ENCODE assay signal across 34 cellular contexts in genomic region chr17:70492368-70492767, GRCh38.
"Had no signal": no experiment of that assay in that cellular context is flagged by ENCODE, and none has a peak within 500 bp of the region (broad histone marks: within the 10 kb centered on the region; RNA-seq: fewer than 3 reads in every experiment).

No MANE protein-coding gene starts in this region.

- H3K36me3 Mint-ChIP-seq: activated CD4-positive, alpha-beta memory T cell treated with anti-CD3 and anti-CD28 coated beads for 36 hours; activated CD8-positive, alpha-beta memory T cell treated with anti-CD3 and anti-CD28 coated beads, Interleukin-2, amount 10 ng/mL, durations not matched to agents 7 days and 5 days; activated naive CD4-positive, alpha-beta T cell treated with anti-CD3 and anti-CD28 coated beads, Interleukin-2, amount 50 U/mL, for 24 hours; activated naive CD8-positive, alpha-beta T cell treated with anti-CD3 and anti-CD28 coated beads for 36 hours; T-cell had no signal

- H3K27ac Mint-ChIP-seq: activated B cell treated with CpG ODN at 0.5 μM for 24 hours; activated CD4-positive, alpha-beta memory T cell treated with anti-CD3 and anti-CD28 coated beads for 36 hours; activated CD8-positive, alpha-beta memory T cell treated with anti-CD3 and anti-CD28 coated beads, Interleukin-2, amount 10 ng/mL, durations not matched to agents 7 days and 5 days; activated CD8-positive, alpha-beta T cell treated with anti-CD3 and anti-CD28 coated beads, Interleukin-2, amount 10 ng/mL, durations not matched to agents 7 days and 5 days; activated naive CD4-positive, alpha-beta T cell treated with anti-CD3 and anti-CD28 coated beads for 36 hours; activated naive CD4-positive, alpha-beta T cell treated with anti-CD3 and anti-CD28 coated beads, Interleukin-2, amount 50 U/mL, for 24 hours; activated naive CD8-positive, alpha-beta T cell treated with anti-CD3 and anti-CD28 coated beads for 36 hours; activated naive CD8-positive, alpha-beta T cell treated with anti-CD3 and anti-CD28 coated beads, Interleukin-2, amount 50 U/mL, for 24 hours; activated T-helper 1 cell treated with anti-CD3 and anti-CD28 coated beads, Interleukin-12 subunit alpha, Interleukin-12 subunit beta, Interleukin-2, Interleukin-4 antibody, amounts not matched to agents 30 ng/mL and 10 ng/mL and 1 ng/mL, durations not matched to agents 14 hours and 24 hours and 36 hours; activated T-helper 2 cell treated with anti-CD3 and anti-CD28 coated beads, Interferon-gamma antibody, Interleukin-2, Interleukin-4, amounts not matched to agents 10 μg/mL and 5 μg/mL and 100 μg/mL, durations not matched to agents 14 hours and 24 hours and 36 hours; T-cell; T-helper 17 cell; T-helper 2 cell treated with Interferon-gamma antibody and Interleukin-4, amounts not matched to agents 5 μg/mL and 100 μg/mL, for 36 hours had no signal

- H3K4me3 ChIP-seq: adrenal gland, body of pancreas, esophagus squamous epithelium, heart left ventricle had no signal

- H3K27me3 Mint-ChIP-seq: activated B cell treated with CpG ODN at 0.5 μM for 24 hours; activated CD4-positive, alpha-beta memory T cell treated with anti-CD3 and anti-CD28 coated beads for 36 hours; activated CD8-positive, alpha-beta memory T cell treated with anti-CD3 and anti-CD28 coated beads, Interleukin-2, amount 10 ng/mL, durations not matched to agents 7 days and 5 days; activated naive CD8-positive, alpha-beta T cell treated with anti-CD3 and anti-CD28 coated beads for 36 hours; activated naive CD8-positive, alpha-beta T cell treated with anti-CD3 and anti-CD28 coated beads, Interleukin-2, amount 50 U/mL, for 24 hours; T-cell had no signal

- H3K9me3 Mint-ChIP-seq: activated B cell treated with CpG ODN at 0.5 μM for 24 hours; activated CD4-positive, alpha-beta memory T cell treated with anti-CD3 and anti-CD28 coated beads for 36 hours; activated naive CD4-positive, alpha-beta T cell treated with anti-CD3 and anti-CD28 coated beads for 36 hours; activated naive CD4-positive, alpha-beta T cell treated with anti-CD3 and anti-CD28 coated beads, Interleukin-2, amount 50 U/mL, for 24 hours; activated naive CD8-positive, alpha-beta T cell treated with anti-CD3 and anti-CD28 coated beads for 36 hours; activated naive CD8-positive, alpha-beta T cell treated with anti-CD3 and anti-CD28 coated beads, Interleukin-2, amount 50 U/mL, for 24 hours; activated T-helper 1 cell treated with anti-CD3 and anti-CD28 coated beads, Interleukin-12 subunit alpha, Interleukin-12 subunit beta, Interleukin-2, Interleukin-4 antibody, amounts not matched to agents 30 ng/mL and 10 ng/mL and 1 ng/mL, durations not matched to agents 14 hours and 24 hours and 36 hours; activated T-helper 2 cell treated with anti-CD3 and anti-CD28 coated beads, Interferon-gamma antibody, Interleukin-2, Interleukin-4, amounts not matched to agents 10 μg/mL and 5 μg/mL and 100 μg/mL, durations not matched to agents 14 hours and 24 hours and 36 hours; T-helper 2 cell treated with Interferon-gamma antibody and Interleukin-4, amounts not matched to agents 5 μg/mL and 100 μg/mL, for 36 hours had no signal

- H3K4me1 Mint-ChIP-seq: activated B cell treated with CpG ODN at 0.5 μM for 24 hours; activated CD8-positive, alpha-beta memory T cell treated with anti-CD3 and anti-CD28 coated beads, Interleukin-2, amount 10 ng/mL, durations not matched to agents 7 days and 5 days; activated naive CD4-positive, alpha-beta T cell treated with anti-CD3 and anti-CD28 coated beads, Interleukin-2, amount 50 U/mL, for 24 hours; activated naive CD8-positive, alpha-beta T cell treated with anti-CD3 and anti-CD28 coated beads for 36 hours; activated naive CD8-positive, alpha-beta T cell treated with anti-CD3 and anti-CD28 coated beads, Interleukin-2, amount 50 U/mL, for 24 hours; T-cell; T-helper 17 cell had no signal

- H3K4me3 Mint-ChIP-seq: activated B cell treated with CpG ODN at 0.5 μM for 24 hours; activated CD4-positive, alpha-beta memory T cell treated with anti-CD3 and anti-CD28 coated beads for 36 hours; activated CD8-positive, alpha-beta memory T cell treated with anti-CD3 and anti-CD28 coated beads, Interleukin-2, amount 10 ng/mL, durations not matched to agents 7 days and 5 days; activated CD8-positive, alpha-beta T cell treated with anti-CD3 and anti-CD28 coated beads, Interleukin-2, amount 10 ng/mL, durations not matched to agents 7 days and 5 days; activated naive CD4-positive, alpha-beta T cell treated with anti-CD3 and anti-CD28 coated beads for 36 hours; activated naive CD4-positive, alpha-beta T cell treated with anti-CD3 and anti-CD28 coated beads, Interleukin-2, amount 50 U/mL, for 24 hours; activated naive CD8-positive, alpha-beta T cell treated with anti-CD3 and anti-CD28 coated beads for 36 hours; activated naive CD8-positive, alpha-beta T cell treated with anti-CD3 and anti-CD28 coated beads, Interleukin-2, amount 50 U/mL, for 24 hours; activated T-helper 1 cell treated with anti-CD3 and anti-CD28 coated beads, Interleukin-12 subunit alpha, Interleukin-12 subunit beta, Interleukin-2, Interleukin-4 antibody, amounts not matched to agents 30 ng/mL and 10 ng/mL and 1 ng/mL, durations not matched to agents 14 hours and 24 hours and 36 hours; T-cell; T-helper 17 cell; T-helper 2 cell treated with Interferon-gamma antibody and Interleukin-4, amounts not matched to agents 5 μg/mL and 100 μg/mL, for 36 hours had no signal

- FAIRE-seq: colon, endometrium, endothelial cell of umbilical vein had no signal

- ATAC-seq: activated CD4-positive, CD25-positive, alpha-beta regulatory T cell treated with anti-CD3 and anti-CD28 coated beads, Interleukin-2, amount 50 U/mL, for 24 hours; activated CD8-positive, alpha-beta memory T cell treated with anti-CD3 and anti-CD28 coated beads, Interleukin-2, amount 10 ng/mL, durations not matched to agents 7 days and 5 days; activated CD8-positive, alpha-beta T cell treated with anti-CD3 and anti-CD28 coated beads, Interleukin-2, amount 10 ng/mL, durations not matched to agents 7 days and 5 days; activated naive CD8-positive, alpha-beta T cell treated with anti-CD3 and anti-CD28 coated beads, Interleukin-2, amount 50 U/mL, for 24 hours; body of pancreas; heart left ventricle; T-cell; T-helper 17 cell had no signal

- DNase-seq: activated B cell treated with CpG ODN at 0.5 μM for 24 hours; activated CD4-positive, alpha-beta memory T cell treated with anti-CD3 and anti-CD28 coated beads for 36 hours; activated CD4-positive, alpha-beta T cell treated with anti-CD3 and anti-CD28 coated beads for 48 hours; activated CD8-positive, alpha-beta memory T cell treated with anti-CD3 and anti-CD28 coated beads, Interleukin-2, amount 10 ng/mL, durations not matched to agents 7 days and 5 days; activated CD8-positive, alpha-beta memory T cell treated with anti-CD3 and anti-CD28 coated beads, Interleukin-2, amount 50 U/mL, for 4 hours; activated CD8-positive, alpha-beta T cell treated with anti-CD3 and anti-CD28 coated beads, Interleukin-2, amount 10 ng/mL, durations not matched to agents 7 days and 5 days; activated effector memory CD4-positive, alpha-beta T cell treated with anti-CD3 and anti-CD28 coated beads, Interleukin-2, amount 50 U/mL, for 16 hours; activated naive CD4-positive, alpha-beta T cell treated with anti-CD3 and anti-CD28 coated beads for 36 hours; activated naive CD8-positive, alpha-beta T cell treated with anti-CD3 and anti-CD28 coated beads for 36 hours; activated naive CD8-positive, alpha-beta T cell treated with anti-CD3 and anti-CD28 coated beads, Interleukin-2, amount 50 U/mL, for 24 hours; activated T-cell treated with anti-CD3 and anti-CD28 coated beads, Interleukin-2, amount 50 U/mL, for 1 hour; activated T-cell treated with anti-CD3 and anti-CD28 coated beads, Interleukin-2, amount 50 U/mL, for 48 hours; adrenal gland; aorta; body of pancreas; cortex of kidney; dermis blood vessel endothelial cell; effector CD8-positive, alpha-beta T cell; esophagus squamous epithelium; foreskin melanocyte; glutamatergic neuron; heart left ventricle; T-cell; T-helper 17 cell; T1000; WERI-Rb-1 had no signal
